22 cellular contexts compared by ENCODE assay signal in genomic region chr16:89233678-89234490, GRCh38. TPM values are rescaled to one million over a fixed set of nuclear protein-coding genes. Genes with fewer than 3 reads are reported as not detected.
DNase-seq lines count a peak whose midpoint lies in the region; ATAC-seq and TF ChIP-seq lines count a peak whose summit lies in the region.
"Had no signal": no experiment of that assay in that cellular context is flagged by ENCODE, and none has a peak within 500 bp of the region (broad histone marks: within the 10 kb centered on the region; RNA-seq: fewer than 3 reads in every experiment).

No MANE protein-coding gene starts in this region.

- peak; percentile 64 to 78 for ATAC-seq in lower lobe of right lung
- no peak for ATAC-seq in HG03565 (IDR thresholded peaks at IDR 0.05; ENCODE audit: unreplicated experiment)
- no peak for ATAC-seq in left ventricle myocardium superior
- no peak for ATAC-seq in HG02588 (IDR thresholded peaks at IDR 0.05; ENCODE audit: unreplicated experiment)
- ATAC-seq: HepG2, K562, SK-N-SH treated with all-trans-retinoic acid at 6 μM for 48 hours had no signal

- no peak overlapping the region for H3K4me3 ChIP-seq in lower lobe of right lung
- H3K4me3 ChIP-seq: K562 had no signal

- H3K9me3 ChIP-seq in lower lobe of right lung, result no peaks in the 10 kb centered on the region

- no peak overlapping the region for H3K27ac ChIP-seq in lower lobe of right lung
- H3K27ac ChIP-seq: RWPE1 had no signal

- TF ChIP-seq CTCF in lower lobe of right lung (IDR thresholded peaks at IDR 0.05), result no peak

- intact Hi-C loops in lower lobe of right lung (cut with DNase I) (no loop called here), left ventricle myocardium superior (cut with micrococcal nuclease) (no loop called here)

- H3K27me3 ChIP-seq in lower lobe of right lung (ENCODE audit: low read depth), result no peaks in the 10 kb centered on the region

- in situ Hi-C loops in ACHN (cut with HindIII; ENCODE audit: low pct_ligation_motif_present, low pct_unique_long_range_greater_than_20kb, low sequenced_read_pairs), result no loop called here

- peak; percentile 7 to 19 for DNase-seq in AML-193 (lab: John Stamatoyannopoulos, UW)
- peak; percentile 49 for DNase-seq in MV-4-11 (lab: John Stamatoyannopoulos, UW)
- peak; percentile 76 for DNase-seq in SKM-1 treated with dmso at 0.1 percent for 144 hours (lab: John Stamatoyannopoulos, UW; ENCODE audit: unreplicated experiment)
- DNase-seq in lower lobe of right lung, result no peak
- no peak for DNase-seq in left ventricle myocardium superior
- DNase-seq in ACHN, result no peak
- DNase-seq: MM.1S, NCI-H1694, NCI-H2081, NCI-H2171 treated with DMSO at 0.1 percent for 48 hours, NCI-H446, NCI-H526, SHP77 treated with DMSO at 0.1 percent for 48 hours had no signal

- H3K4me1 ChIP-seq in lower lobe of right lung, result no peaks in the 10 kb centered on the region

- H3K36me3 ChIP-seq in lower lobe of right lung, result peaks cover 40% of the 10 kb centered on the region

RNA-seq across cellular contexts. Expression of gene ZNF778, which starts 16.4 kb away (rescaled TPM):
- total RNA-seq in lower lobe of right lung (9.7 TPM), left ventricle myocardium superior (8.1 TPM)

RNA-seq across cellular contexts. Expression of gene SLC22A31, which starts 33.5 kb away (rescaled TPM):
- total RNA-seq in lower lobe of right lung (132 TPM), left ventricle myocardium superior (not detected)
- total RNA-seq: A172, B cell, HT-29 had no signal

Comparison
In these comparisons a context has a peak if more than half of its experiments do, and no peak if none do; other contexts are left out.
1. DNase-seq: peak in AML-193 (2 of 2), MV-4-11 (single experiment) and SKM-1 treated with dmso at 0.1 percent for 144 hours (single experiment); none in lower lobe of right lung (single experiment), left ventricle myocardium superior (single experiment) and ACHN (single experiment).
2. ATAC-seq: peak in lower lobe of right lung (2 of 2); none in HG03565 (single experiment), left ventricle myocardium superior (single experiment) and HG02588 (single experiment).
3. RNA of gene SLC22A31, which starts 33.5 kb away (total RNA-seq): 132 TPM in lower lobe of right lung (single experiment); not detected in left ventricle myocardium superior (single experiment); every median in the first group is over 100 times any median in the second.